ENCODE assay signal across 31 cellular contexts in genomic region chr12:1353451-1353850, GRCh38.
"Had no signal": no experiment of that assay in that cellular context is flagged by ENCODE, and none has a peak within 500 bp of the region (broad histone marks: within the 10 kb centered on the region; RNA-seq: fewer than 3 reads in every experiment).

No MANE protein-coding gene starts in this region.

- H3K36me3 ChIP-seq: neutrophil, pancreas, prostate gland, right lobe of liver, sigmoid colon, suprapubic skin, tibial artery, transverse colon, upper lobe of right lung, vagina had no signal

- H3K9me3 ChIP-seq: neutrophil, pancreas, prostate gland, right lobe of liver, sigmoid colon, suprapubic skin, testis, tibial artery, transverse colon, upper lobe of right lung, vagina had no signal

- DNase-seq: naive B cell; naive thymus-derived CD8-positive, alpha-beta T cell; nephron progenitor cell; nucleus accumbens; pancreas; posterior cingulate gyrus; retina; right cardiac atrium; right lobe of liver; sigmoid colon; small intestine; stimulated activated CD4-positive, alpha-beta T cell treated with anti-CD3 and anti-CD28 coated beads, Interleukin-15, amount 100 ng/mL, for 24 hours; stimulated activated CD4-positive, alpha-beta T cell treated with anti-CD3 and anti-CD28 coated beads, Interleukin-2, amount 100 ng/mL, for 24 hours; stimulated activated CD4-positive, alpha-beta T cell treated with anti-CD3 and anti-CD28 coated beads, Interleukin-2, amount 100 ng/mL, for 48 hours; stimulated activated CD4-positive, alpha-beta T cell treated with anti-CD3 and anti-CD28 coated beads, Interleukin-4, amount 100 ng/mL, for 24 hours; stimulated activated naive CD4-positive, alpha-beta T cell; stimulated activated naive CD8-positive, alpha-beta T cell treated with anti-CD3 and anti-CD28 coated beads, Interleukin-15, amount 100 ng/mL, for 72 hours; stimulated activated naive CD8-positive, alpha-beta T cell treated with anti-CD3 and anti-CD28 coated beads, Interleukin-15, Interleukin-2, amounts not matched to agents 100 U/mL and 50 U/mL, for 24 hours; substantia nigra; testis; tibial artery; transverse colon; upper lobe of right lung had no signal

- H3K4me1 ChIP-seq: pancreas, prostate gland, suprapubic skin, upper lobe of right lung, vagina had no signal

- H3K27ac Mint-ChIP-seq: naive thymus-derived CD8-positive, alpha-beta T cell; natural killer cell treated with Interleukin-12 subunit alpha and Interleukin-12 subunit beta and Interleukin-15 and Interleukin-18, amount 100 ng/mL, for 72 hours; nephron progenitor cell; stimulated activated memory B cell treated with anti-CD40 and anti-IgM and Interleukin-4, amounts not matched to agents 10 μg/mL and 1 μg/mL and 100 μg/mL, for 72 hours; type B pancreatic cell had no signal

- H3K27me3 ChIP-seq: neutrophil, pancreas, right lobe of liver, sigmoid colon, suprapubic skin, testis, tibial artery, transverse colon, upper lobe of right lung, vagina had no signal

- H3K27me3 Mint-ChIP-seq: naive B cell; naive thymus-derived CD8-positive, alpha-beta T cell; natural killer cell treated with Interleukin-12 subunit alpha and Interleukin-12 subunit beta and Interleukin-15 and Interleukin-18, amount 100 ng/mL, for 72 hours; stimulated activated memory B cell treated with anti-CD40 and anti-IgM and Interleukin-4, amounts not matched to agents 10 μg/mL and 1 μg/mL and 100 μg/mL, for 72 hours; stimulated activated naive CD8-positive, alpha-beta T cell treated with anti-CD3 and anti-CD28 coated beads, Interleukin-15, amount 100 ng/mL, for 72 hours; type B pancreatic cell had no signal

- H3K27ac ChIP-seq: neutrophil, pancreas, prostate gland, right lobe of liver, sigmoid colon, suprapubic skin, testis, tibial artery, transverse colon, upper lobe of right lung, vagina had no signal

- H3K4me1 Mint-ChIP-seq: naive B cell; stimulated activated memory B cell treated with anti-CD40 and anti-IgM and Interleukin-4, amounts not matched to agents 10 μg/mL and 1 μg/mL and 100 μg/mL, for 72 hours; stimulated activated naive CD8-positive, alpha-beta T cell treated with anti-CD3 and anti-CD28 coated beads, Interleukin-15, amount 100 ng/mL, for 72 hours had no signal

- ATAC-seq: naive thymus-derived CD8-positive, alpha-beta T cell; natural killer cell treated with Interleukin-12 subunit alpha and Interleukin-12 subunit beta and Interleukin-15 and Interleukin-18, amount 100 ng/mL, for 72 hours; pancreas; right cardiac atrium; right lobe of liver; stimulated activated memory B cell treated with anti-CD40 and anti-IgM and Interleukin-4, amounts not matched to agents 10 μg/mL and 1 μg/mL and 100 μg/mL, for 72 hours; stimulated activated naive CD8-positive, alpha-beta T cell treated with anti-CD3 and anti-CD28 coated beads, Interleukin-15, amount 100 ng/mL, for 72 hours; stimulated activated naive CD8-positive, alpha-beta T cell treated with anti-CD3 and anti-CD28 coated beads, Interleukin-15, Interleukin-2, amounts not matched to agents 100 U/mL and 50 U/mL, for 24 hours; upper lobe of right lung had no signal

- H3K9me3 Mint-ChIP-seq: naive B cell; naive thymus-derived CD8-positive, alpha-beta T cell; natural killer cell treated with Interleukin-12 subunit alpha and Interleukin-12 subunit beta and Interleukin-15 and Interleukin-18, amount 100 ng/mL, for 72 hours; nephron progenitor cell; stimulated activated memory B cell treated with anti-CD40 and anti-IgM and Interleukin-4, amounts not matched to agents 10 μg/mL and 1 μg/mL and 100 μg/mL, for 72 hours; stimulated activated naive CD8-positive, alpha-beta T cell treated with anti-CD3 and anti-CD28 coated beads, Interleukin-15, amount 100 ng/mL, for 72 hours; type B pancreatic cell had no signal

- H3K4me3 Mint-ChIP-seq: naive B cell; naive thymus-derived CD8-positive, alpha-beta T cell; natural killer cell treated with Interleukin-12 subunit alpha and Interleukin-12 subunit beta and Interleukin-15 and Interleukin-18, amount 100 ng/mL, for 72 hours; nephron progenitor cell; neural crest cell; stimulated activated memory B cell treated with anti-CD40 and anti-IgM and Interleukin-4, amounts not matched to agents 10 μg/mL and 1 μg/mL and 100 μg/mL, for 72 hours; stimulated activated naive CD8-positive, alpha-beta T cell treated with anti-CD3 and anti-CD28 coated beads, Interleukin-15, amount 100 ng/mL, for 72 hours; type B pancreatic cell had no signal

- H3K4me3 ChIP-seq: pancreas, prostate gland, right lobe of liver, sigmoid colon, suprapubic skin, testis, tibial artery, transverse colon, upper lobe of right lung, vagina had no signal

- H3K36me3 Mint-ChIP-seq: natural killer cell treated with Interleukin-12 subunit alpha and Interleukin-12 subunit beta and Interleukin-15 and Interleukin-18, amount 100 ng/mL, for 72 hours had no signal
